16 cellular contexts compared by ENCODE assay signal in the genomic region with DNA sequence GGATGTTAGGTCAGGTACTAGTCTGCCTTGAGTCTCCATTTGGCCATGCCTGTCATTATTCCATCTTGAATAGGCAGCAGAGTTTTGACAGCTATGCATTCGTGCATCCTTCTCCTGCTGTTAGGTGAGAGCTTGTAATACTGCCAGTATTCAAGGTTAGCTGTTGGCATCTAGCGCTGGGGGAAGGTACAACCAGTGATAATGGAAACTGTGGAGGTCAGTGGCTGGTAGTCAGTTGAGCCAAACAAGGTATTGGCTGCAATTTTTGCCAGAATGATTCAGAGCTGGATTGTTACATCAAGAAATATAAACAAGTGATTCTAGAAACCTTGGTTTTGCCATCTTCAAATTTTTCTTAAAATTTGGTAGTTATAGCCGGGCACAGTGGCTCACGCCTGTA. TPM values are rescaled to one million over a fixed set of nuclear protein-coding genes. Genes with fewer than 3 reads are reported as not detected.
A peak's percentile ranks its signal among the peaks of the same experiment; 100 is the strongest.
DNase-seq lines count a peak whose midpoint lies in the region; ATAC-seq, FAIRE-seq and TF ChIP-seq lines count a peak whose summit lies in the region.
"Had no signal": no experiment of that assay in that cellular context is flagged by ENCODE, and none has a peak within 500 bp of the region (broad histone marks: within the 10 kb centered on the region; RNA-seq: fewer than 3 reads in every experiment).

No MANE protein-coding gene starts in this region.

- no peak for DNase-seq in activated CD8-positive, alpha-beta memory T cell treated with anti-CD3 and anti-CD28 coated beads, Interleukin-2, amount 10 ng/mL, durations not matched to agents 7 days and 5 days
- DNase-seq in activated CD8-positive, alpha-beta memory T cell treated with anti-CD3 and anti-CD28 coated beads, Interleukin-2, amount 50 U/mL, for 48 hours: no peak
- DNase-seq in H54 (ENCODE audit: insufficient read length, low spot score) (no peak), neuronal stem cell (ENCODE audit: low spot score) (no peak)
- no peak for DNase-seq in central memory CD8-positive, alpha-beta T cell (ENCODE audit: low spot score in 2 of 2)
- DNase-seq in stimulated activated naive CD8-positive, alpha-beta T cell treated with anti-CD3 and anti-CD28 coated beads, Interleukin-15, Interleukin-2, amounts not matched to agents 100 U/mL and 50 U/mL, for 24 hours: no peak
- no peak for DNase-seq in activated naive CD4-positive, alpha-beta T cell treated with anti-CD3 and anti-CD28 coated beads for 36 hours
- DNase-seq: 8988T, AML-193, DMS53, GF-D8 had no signal

- no peak overlapping the region for H2AK5ac ChIP-seq in neuronal stem cell (ENCODE audit: low read depth, low read length)

- CTCF ChIA-PET in activated CD8-positive, alpha-beta memory T cell treated with anti-CD3 and anti-CD28 coated beads, Interleukin-2, amount 10 ng/mL, durations not matched to agents 7 days and 5 days (lab: Charles Lee): no interaction called here
- CTCF ChIA-PET in activated naive CD4-positive, alpha-beta T cell treated with anti-CD3 and anti-CD28 coated beads for 36 hours (lab: Charles Lee): interaction anchor here (0.6 kb wide), 2 partner anchors 35 to 333 kb away, joined by 3 read pairs; no protein-coding TSS in a partner anchor

- H3K14ac ChIP-seq in neuronal stem cell (ENCODE audit: low read length): no peak overlapping the region

- H2BK15ac ChIP-seq in neuronal stem cell (ENCODE audit: low read length): no peak overlapping the region

- peaks cover 21% of the 10 kb centered on the region for H3K4me1 Mint-ChIP-seq in activated CD8-positive, alpha-beta memory T cell treated with anti-CD3 and anti-CD28 coated beads, Interleukin-2, amount 10 ng/mL, durations not matched to agents 7 days and 5 days
- peaks cover 31% of the 10 kb centered on the region for H3K4me1 Mint-ChIP-seq in central memory CD8-positive, alpha-beta T cell
- peaks cover 23% of the 10 kb centered on the region for H3K4me1 Mint-ChIP-seq in activated naive CD4-positive, alpha-beta T cell treated with anti-CD3 and anti-CD28 coated beads for 36 hours (ENCODE audit: low read depth)

- no peak overlapping the region for H3K4me2 ChIP-seq in neuronal stem cell (ENCODE audit: insufficient read depth, low read length, poor library complexity, severe bottlenecking)
- H3K4me2 ChIP-seq: BLaER1 had no signal

- H2AFZ ChIP-seq in neuronal stem cell (ENCODE audit: low read length): no peak overlapping the region

- no peak overlapping the region for H4K8ac ChIP-seq in neuronal stem cell (ENCODE audit: low read depth, low read length)

- peaks cover 24% of the 10 kb centered on the region for H3K36me3 Mint-ChIP-seq in activated CD8-positive, alpha-beta memory T cell treated with anti-CD3 and anti-CD28 coated beads, Interleukin-2, amount 10 ng/mL, durations not matched to agents 7 days and 5 days
- peaks cover 40% of the 10 kb centered on the region for H3K36me3 Mint-ChIP-seq in central memory CD8-positive, alpha-beta T cell (ENCODE audit: insufficient read depth)
- H3K36me3 Mint-ChIP-seq in activated naive CD4-positive, alpha-beta T cell treated with anti-CD3 and anti-CD28 coated beads for 36 hours (ENCODE audit: low read depth): peaks cover 4% of the 10 kb centered on the region

- FAIRE-seq in H54 (lab: Jason Lieb, UNC): peak; percentile 50
- FAIRE-seq: GM19239, HTR-8/SVneo had no signal

- no peak overlapping the region for H3K18ac ChIP-seq in neuronal stem cell (ENCODE audit: low read length)

- peak overlapping the region; percentile 44 for H3K9ac ChIP-seq in neuronal stem cell (ENCODE audit: low read depth, low read length, poor library complexity)
- H3K9ac ChIP-seq: BLaER1 had no signal

- no peaks in the 10 kb centered on the region for H3K27me3 Mint-ChIP-seq in activated CD8-positive, alpha-beta memory T cell treated with anti-CD3 and anti-CD28 coated beads, Interleukin-2, amount 10 ng/mL, durations not matched to agents 7 days and 5 days
- no peaks in the 10 kb centered on the region for H3K27me3 Mint-ChIP-seq in central memory CD8-positive, alpha-beta T cell
- H3K27me3 Mint-ChIP-seq in activated naive CD4-positive, alpha-beta T cell treated with anti-CD3 and anti-CD28 coated beads for 36 hours (ENCODE audit: low read depth): no peaks in the 10 kb centered on the region

- no peak overlapping the region for H3K27ac ChIP-seq in neuronal stem cell (replicated peaks; ENCODE audit: low read length)
- H3K27ac ChIP-seq: BLaER1 had no signal

- peaks cover 0 to 2% of the 10 kb centered on the region in 2 donors for H3K9me3 ChIP-seq in neuronal stem cell (replicated peaks in 1 of 2; ENCODE audit: control insufficient read depth in 2 of 2, insufficient read depth in 1 of 2, low read depth in 1 of 2, low read length in 2 of 2)
- H3K9me3 ChIP-seq: BLaER1 had no signal

- H3K79me1 ChIP-seq in neuronal stem cell (ENCODE audit: low read depth, low read length): peaks cover 2% of the 10 kb centered on the region

- H3K4me3 Mint-ChIP-seq in activated CD8-positive, alpha-beta memory T cell treated with anti-CD3 and anti-CD28 coated beads, Interleukin-2, amount 10 ng/mL, durations not matched to agents 7 days and 5 days: no peak overlapping the region
- H3K4me3 Mint-ChIP-seq in central memory CD8-positive, alpha-beta T cell: no peak overlapping the region
- H3K4me3 Mint-ChIP-seq in activated naive CD4-positive, alpha-beta T cell treated with anti-CD3 and anti-CD28 coated beads for 36 hours: no peak overlapping the region

- no peak overlapping the region for H2BK5ac ChIP-seq in neuronal stem cell (ENCODE audit: low read length)

- intact Hi-C loops in activated naive CD4-positive, alpha-beta T cell treated with anti-CD3 and anti-CD28 coated beads for 36 hours (cut with micrococcal nuclease): no loop called here

- no peak overlapping the region for H3K23ac ChIP-seq in neuronal stem cell (ENCODE audit: low read depth, low read length, poor library complexity)

- no peak overlapping the region for H3K4me3 ChIP-seq in neuronal stem cell (ENCODE audit: low read length in 2 of 2)
- H3K4me3 ChIP-seq: BLaER1 had no signal

- no peak overlapping the region for H3K4ac ChIP-seq in neuronal stem cell (ENCODE audit: low read length)

- no peak overlapping the region for H2BK120ac ChIP-seq in neuronal stem cell (ENCODE audit: low read depth, low read length)

- H3K27me3 ChIP-seq in neuronal stem cell (ENCODE audit: control insufficient read depth in 3 of 3, insufficient read depth in 3 of 3, low read depth in 1 of 3, low read length in 3 of 3): no peaks in the 10 kb centered on the region
- H3K27me3 ChIP-seq: BLaER1 had no signal

- no peak overlapping the region for H2BK12ac ChIP-seq in neuronal stem cell (ENCODE audit: low read length)

- WGBS in neuronal stem cell (ENCODE audit: extremely low coverage in 2 of 2, insufficient read length in 2 of 2, insufficient replicate concordance in 1 of 2), 2 donors: no CpG with 5 or more reads among the region's 4 CpGs

- H3K9me3 Mint-ChIP-seq in activated CD8-positive, alpha-beta memory T cell treated with anti-CD3 and anti-CD28 coated beads, Interleukin-2, amount 10 ng/mL, durations not matched to agents 7 days and 5 days (ENCODE audit: low read depth): no peaks in the 10 kb centered on the region
- no peaks in the 10 kb centered on the region for H3K9me3 Mint-ChIP-seq in central memory CD8-positive, alpha-beta T cell
- no peaks in the 10 kb centered on the region for H3K9me3 Mint-ChIP-seq in activated naive CD4-positive, alpha-beta T cell treated with anti-CD3 and anti-CD28 coated beads for 36 hours

- H3K4me1 ChIP-seq in neuronal stem cell (ENCODE audit: control insufficient read depth in 2 of 2, insufficient read depth in 1 of 2, low read depth in 1 of 2, low read length in 2 of 2): peaks cover 0 to 1% of the 10 kb centered on the region in 2 donors

- TF ChIP-seq POLR2A in H54 (IDR thresholded peaks at IDR 0.05; ENCODE audit: low read depth, low read length): no peak

- no peak overlapping the region for H4K91ac ChIP-seq in neuronal stem cell (ENCODE audit: low read depth, low read length, poor library complexity)

- ATAC-seq in activated CD8-positive, alpha-beta memory T cell treated with anti-CD3 and anti-CD28 coated beads, Interleukin-2, amount 10 ng/mL, durations not matched to agents 7 days and 5 days: no peak
- no peak for ATAC-seq in central memory CD8-positive, alpha-beta T cell (replicated peaks; ENCODE audit: extremely low read depth, poor library complexity, severe bottlenecking)
- no peak for ATAC-seq in stimulated activated naive CD8-positive, alpha-beta T cell treated with anti-CD3 and anti-CD28 coated beads, Interleukin-15, Interleukin-2, amounts not matched to agents 100 U/mL and 50 U/mL, for 24 hours
- ATAC-seq in GM21723 (IDR thresholded peaks at IDR 0.05; ENCODE audit: unreplicated experiment): no peak
- ATAC-seq: HCT116 had no signal

- peaks cover 3 to 63% of the 10 kb centered on the region in 2 donors for H3K36me3 ChIP-seq in neuronal stem cell (replicated peaks in 1 of 2; ENCODE audit: control insufficient read depth in 2 of 2, insufficient read depth in 2 of 2, low read length in 2 of 2)

- peak overlapping the region; percentile 19 for H3K27ac Mint-ChIP-seq in activated CD8-positive, alpha-beta memory T cell treated with anti-CD3 and anti-CD28 coated beads, Interleukin-2, amount 10 ng/mL, durations not matched to agents 7 days and 5 days
- H3K27ac Mint-ChIP-seq in central memory CD8-positive, alpha-beta T cell (ENCODE audit: low read depth): peak overlapping the region; percentile 49
- H3K27ac Mint-ChIP-seq in activated naive CD4-positive, alpha-beta T cell treated with anti-CD3 and anti-CD28 coated beads for 36 hours: no peak overlapping the region

RNA-seq across cellular contexts. Expression of a gene that starts 6.5 kb away (rescaled TPM):
- total RNA-seq in activated CD8-positive, alpha-beta memory T cell treated with anti-CD3 and anti-CD28 coated beads, Interleukin-2, amount 10 ng/mL, durations not matched to agents 7 days and 5 days: 1 to 10 TPM; 7.0 to 9.0 TPM
- 16.1 TPM for polyA plus RNA-seq in neuronal stem cell (2013, experiment 1 of 2)
- 16.3 TPM for polyA plus RNA-seq in neuronal stem cell (2013, experiment 2 of 2)
- total RNA-seq in activated naive CD4-positive, alpha-beta T cell treated with anti-CD3 and anti-CD28 coated beads for 36 hours: 1 to 10 TPM; 2.9 to 3.0 TPM
